In genomic region chr15:35038655-35039534, GRCh38 we compare ENCODE assay signal across 1 cellular context.
TF ChIP-seq lines count a peak whose summit lies in the region.

No MANE protein-coding gene starts in this region.

TF ChIP-seq in WTC11, 78 proteins besides CTCF, POLR2A, EP300 and RAD21 (continued from another document):
- TF ChIP-seq, protein P1, sequence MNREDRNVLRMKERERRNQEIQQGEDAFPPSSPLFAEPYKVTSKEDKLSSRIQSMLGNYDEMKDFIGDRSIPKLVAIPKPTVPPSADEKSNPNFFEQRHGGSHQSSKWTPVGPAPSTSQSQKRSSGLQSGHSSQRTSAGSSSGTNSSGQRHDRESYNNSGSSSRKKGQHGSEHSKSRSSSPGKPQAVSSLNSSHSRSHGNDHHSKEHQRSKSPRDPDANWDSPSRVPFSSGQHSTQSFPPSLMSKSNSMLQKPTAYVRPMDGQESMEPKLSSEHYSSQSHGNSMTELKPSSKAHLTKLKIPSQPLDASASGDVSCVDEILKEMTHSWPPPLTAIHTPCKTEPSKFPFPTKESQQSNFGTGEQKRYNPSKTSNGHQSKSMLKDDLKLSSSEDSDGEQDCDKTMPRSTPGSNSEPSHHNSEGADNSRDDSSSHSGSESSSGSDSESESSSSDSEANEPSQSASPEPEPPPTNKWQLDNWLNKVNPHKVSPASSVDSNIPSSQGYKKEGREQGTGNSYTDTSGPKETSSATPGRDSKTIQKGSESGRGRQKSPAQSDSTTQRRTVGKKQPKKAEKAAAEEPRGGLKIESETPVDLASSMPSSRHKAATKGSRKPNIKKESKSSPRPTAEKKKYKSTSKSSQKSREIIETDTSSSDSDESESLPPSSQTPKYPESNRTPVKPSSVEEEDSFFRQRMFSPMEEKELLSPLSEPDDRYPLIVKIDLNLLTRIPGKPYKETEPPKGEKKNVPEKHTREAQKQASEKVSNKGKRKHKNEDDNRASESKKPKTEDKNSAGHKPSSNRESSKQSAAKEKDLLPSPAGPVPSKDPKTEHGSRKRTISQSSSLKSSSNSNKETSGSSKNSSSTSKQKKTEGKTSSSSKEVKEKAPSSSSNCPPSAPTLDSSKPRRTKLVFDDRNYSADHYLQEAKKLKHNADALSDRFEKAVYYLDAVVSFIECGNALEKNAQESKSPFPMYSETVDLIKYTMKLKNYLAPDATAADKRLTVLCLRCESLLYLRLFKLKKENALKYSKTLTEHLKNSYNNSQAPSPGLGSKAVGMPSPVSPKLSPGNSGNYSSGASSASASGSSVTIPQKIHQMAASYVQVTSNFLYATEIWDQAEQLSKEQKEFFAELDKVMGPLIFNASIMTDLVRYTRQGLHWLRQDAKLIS (CRISPR knock-in tag; IDR thresholded peaks at IDR 0.05; ENCODE audit: borderline replicate concordance), result no peak
- TF ChIP-seq ATF2 (CRISPR knock-in tag; IDR thresholded peaks at IDR 0.05; ENCODE audit: borderline replicate concordance, low read depth), result no peak
- no peak for TF ChIP-seq ZNF281 (CRISPR knock-in tag; IDR thresholded peaks at IDR 0.05)
- no peak for TF ChIP-seq USF1 (CRISPR knock-in tag; IDR thresholded peaks at IDR 0.05)
- TF ChIP-seq FOXK1 (CRISPR knock-in tag; IDR thresholded peaks at IDR 0.05), result no peak
- no peak for TF ChIP-seq JUN (CRISPR knock-in tag; IDR thresholded peaks at IDR 0.05)
